In the genomic region with DNA sequence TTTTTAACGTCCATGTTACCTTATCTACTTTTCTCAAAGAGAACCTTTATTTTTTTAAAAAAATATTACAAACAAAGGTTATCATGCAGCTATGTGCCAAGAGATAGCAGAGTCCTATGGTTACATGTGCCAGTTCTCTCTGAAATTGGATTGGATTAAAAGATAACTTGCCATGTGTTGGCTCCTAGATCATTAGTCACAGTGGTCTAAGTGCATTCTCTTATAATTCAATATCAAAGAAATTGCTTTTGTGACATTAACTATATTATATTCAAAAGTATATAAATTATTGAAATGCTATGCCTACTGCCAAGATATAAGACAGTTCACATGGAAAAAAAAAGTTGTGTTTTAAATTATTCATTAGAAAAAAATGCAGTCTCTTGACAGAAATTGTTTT, we compare ENCODE assay signal across 24 cellular contexts.
"Had no signal": no experiment of that assay in that cellular context is flagged by ENCODE, and none has a peak within 500 bp of the region (broad histone marks: within the 10 kb centered on the region; RNA-seq: fewer than 3 reads in every experiment).

No MANE protein-coding gene starts in this region.

- H3K27me3 ChIP-seq: esophagus squamous epithelium, gastrocnemius medialis, sigmoid colon, spleen, tibial nerve, upper lobe of left lung had no signal

- H3K27ac Mint-ChIP-seq: effector memory CD8-positive, alpha-beta T cell; naive thymus-derived CD8-positive, alpha-beta T cell; nephron progenitor cell; stimulated activated naive B cell treated with anti-CD40 and anti-IgM and Interleukin-4, amounts not matched to agents 10 μg/mL and 1 μg/mL and 100 μg/mL, for 72 hours; stimulated activated naive CD8-positive, alpha-beta T cell treated with anti-CD3 and anti-CD28 coated beads, Interleukin-15, Interleukin-2, amounts not matched to agents 100 ng/mL and 50 ng/mL, for 24 hours had no signal

- H3K9me3 ChIP-seq: gastrocnemius medialis, lower lobe of right lung, psoas muscle, sigmoid colon, spleen, thoracic aorta, tibial nerve, upper lobe of left lung had no signal

- H3K4me3 ChIP-seq: esophagus squamous epithelium, gastrocnemius medialis, lower lobe of right lung, psoas muscle, sigmoid colon, spleen, thoracic aorta, tibial nerve, upper lobe of left lung had no signal

- H3K4me3 Mint-ChIP-seq: effector memory CD8-positive, alpha-beta T cell; naive thymus-derived CD8-positive, alpha-beta T cell; nephron progenitor cell; stimulated activated naive B cell treated with anti-CD40 and anti-IgM and Interleukin-4, amounts not matched to agents 10 μg/mL and 1 μg/mL and 100 μg/mL, for 72 hours; stimulated activated naive CD8-positive, alpha-beta T cell treated with anti-CD3 and anti-CD28 coated beads, Interleukin-15, Interleukin-2, amounts not matched to agents 100 ng/mL and 50 ng/mL, for 24 hours had no signal

- H3K4me1 ChIP-seq: esophagus squamous epithelium, gastrocnemius medialis, lower lobe of right lung, psoas muscle, spleen, upper lobe of left lung had no signal

- H3K4me1 Mint-ChIP-seq: naive thymus-derived CD8-positive, alpha-beta T cell; nephron progenitor cell had no signal

- FAIRE-seq: endometrium, keratinocyte, urothelium cell line had no signal

- DNase-seq: cortex of kidney; effector memory CD8-positive, alpha-beta T cell; erythroblast; esophagus squamous epithelium; gastrocnemius medialis; head of caudate nucleus; left ventricle myocardium superior; lower lobe of right lung; naive thymus-derived CD8-positive, alpha-beta T cell; nephron progenitor cell; nucleus accumbens; posterior cingulate gyrus; psoas muscle; right cardiac atrium; sigmoid colon; spleen; stimulated activated naive B cell treated with anti-CD40 and anti-IgM and Interleukin-4, amounts not matched to agents 10 μg/mL and 1 μg/mL and 100 μg/mL, for 72 hours; upper lobe of left lung had no signal

- H3K36me3 Mint-ChIP-seq: naive thymus-derived CD8-positive, alpha-beta T cell; stimulated activated naive B cell treated with anti-CD40 and anti-IgM and Interleukin-4, amounts not matched to agents 10 μg/mL and 1 μg/mL and 100 μg/mL, for 72 hours had no signal

- H3K36me3 ChIP-seq: esophagus squamous epithelium, gastrocnemius medialis, lower lobe of right lung, sigmoid colon, spleen, thoracic aorta, tibial nerve, upper lobe of left lung had no signal

- ATAC-seq: effector memory CD8-positive, alpha-beta T cell; gastrocnemius medialis; left ventricle myocardium superior; lower lobe of right lung; naive thymus-derived CD8-positive, alpha-beta T cell; psoas muscle; right cardiac atrium; stimulated activated naive B cell treated with anti-CD40 and anti-IgM and Interleukin-4, amounts not matched to agents 10 μg/mL and 1 μg/mL and 100 μg/mL, for 72 hours had no signal

- H3K27me3 Mint-ChIP-seq: effector memory CD8-positive, alpha-beta T cell; naive thymus-derived CD8-positive, alpha-beta T cell; stimulated activated naive B cell treated with anti-CD40 and anti-IgM and Interleukin-4, amounts not matched to agents 10 μg/mL and 1 μg/mL and 100 μg/mL, for 72 hours; stimulated activated naive CD8-positive, alpha-beta T cell treated with anti-CD3 and anti-CD28 coated beads, Interleukin-15, Interleukin-2, amounts not matched to agents 100 ng/mL and 50 ng/mL, for 24 hours had no signal

- H3K27ac ChIP-seq: esophagus squamous epithelium, gastrocnemius medialis, lower lobe of right lung, psoas muscle, sigmoid colon, spleen, thoracic aorta, tibial nerve, upper lobe of left lung had no signal
